ENCODE assay signal across 27 cellular contexts in genomic region chr1:99643021-99643779, GRCh38. TPM values are rescaled to one million over a fixed set of nuclear protein-coding genes. Genes with fewer than 3 reads are reported as not detected.
DNase-seq lines count a peak whose midpoint lies in the region; ATAC-seq, FAIRE-seq and TF ChIP-seq lines count a peak whose summit lies in the region.
"Had no signal": no experiment of that assay in that cellular context is flagged by ENCODE, and none has a peak within 500 bp of the region (broad histone marks: within the 10 kb centered on the region; RNA-seq: fewer than 3 reads in every experiment).

No MANE protein-coding gene starts in this region.

- H3K14ac ChIP-seq in mesenchymal stem cell (ENCODE audit: low read length in 2 of 2), result no peak overlapping the region

- H3F3A ChIP-seq in GM23248 (ENCODE audit: insufficient read depth), result 0 out of 2 replicates have a peak, but pooled peaks cover 7% of the 10 kb centered on the region

- H3K9me3 ChIP-seq in GM23248 (ENCODE audit: low read depth) (no peaks in the 10 kb centered on the region), K562 (replicated peaks; ENCODE audit: control insufficient read depth, insufficient read depth, low read depth, low read length) (no peaks in the 10 kb centered on the region), mesenchymal stem cell (ENCODE audit: control insufficient read depth, low read length) (no peaks in the 10 kb centered on the region)
- H3K9me3 ChIP-seq: A549, esophagus muscularis mucosa, gastroesophageal sphincter, SK-N-SH, suprapubic skin had no signal

- peaks cover 38% of the 10 kb centered on the region for H3K4me1 ChIP-seq in GM23248 (ENCODE audit: insufficient read depth)
- H3K4me1 ChIP-seq in K562 (replicated peaks in 1 of 2; ENCODE audit: control insufficient read depth in 2 of 2, insufficient read depth in 2 of 2, low read length in 2 of 2), result peaks cover 10 to 42% of the 10 kb centered on the region in 2 experiments; a peak in 4 of 5 replicates
- H3K4me1 ChIP-seq in mesenchymal stem cell (ENCODE audit: control insufficient read depth, insufficient read depth, low read depth, low read length), result peaks cover 6% of the 10 kb centered on the region

- no peak overlapping the region for H3K18ac ChIP-seq in mesenchymal stem cell (ENCODE audit: low read depth in 1 of 2, low read length in 2 of 2)

- H3K9me2 ChIP-seq in GM23248 (ENCODE audit: insufficient read depth), result no peaks in the 10 kb centered on the region
- H3K9me2 ChIP-seq: SK-N-SH had no signal

- H3K79me2 ChIP-seq in GM23248 (ENCODE audit: insufficient read depth) (no peaks in the 10 kb centered on the region), K562 (ENCODE audit: control insufficient read depth, insufficient read depth, low read length) (no peaks in the 10 kb centered on the region; the same call in 2 of the 3 replicates)

- H4K20me1 ChIP-seq in GM23248 (ENCODE audit: insufficient read depth), result no peaks in the 10 kb centered on the region
- H4K20me1 ChIP-seq in K562 (replicated peaks; ENCODE audit: control insufficient read depth, insufficient read depth, low read length), result no peaks in the 10 kb centered on the region

- no peak for ATAC-seq in K562
- no peak for ATAC-seq in HG02885 (IDR thresholded peaks at IDR 0.05; ENCODE audit: poor library complexity, unreplicated experiment)
- ATAC-seq: A549; gastroesophageal sphincter; left colon; Right ventricle myocardium inferior; stimulated activated effector memory CD8-positive, alpha-beta T cell treated with anti-CD3 and anti-CD28 coated beads, Interleukin-12 subunit alpha, Interleukin-12 subunit beta, amount 100 ng/mL, for 72 hours had no signal

- no peaks in the 10 kb centered on the region for H3K36me3 ChIP-seq in GM23248 (ENCODE audit: low read depth)
- no peaks in the 10 kb centered on the region for H3K36me3 ChIP-seq in K562 (ENCODE audit: control insufficient read depth, insufficient read depth, low read length)
- no peaks in the 10 kb centered on the region for H3K36me3 ChIP-seq in mesenchymal stem cell (ENCODE audit: control insufficient read depth in 1 of 2, insufficient read depth in 2 of 2, low read depth in 1 of 2, low read length in 2 of 2)
- no peaks in the 10 kb centered on the region for H3K36me3 ChIP-seq in H7 (replicated peaks; ENCODE audit: control insufficient read depth, insufficient read depth, low read length)
- H3K36me3 ChIP-seq: esophagus muscularis mucosa, gastroesophageal sphincter, suprapubic skin had no signal

- FAIRE-seq in K562 (lab: Jason Lieb, UNC), result no peak
- FAIRE-seq: A549 had no signal

- H2BK120ac ChIP-seq in mesenchymal stem cell (ENCODE audit: low read depth, low read length), result no peak overlapping the region

- H3K79me1 ChIP-seq in mesenchymal stem cell (replicated peaks; ENCODE audit: low read length, poor library complexity, severe bottlenecking), result no peaks in the 10 kb centered on the region

- H3K27ac ChIP-seq in GM23248 (0 out of 2 replicates have a peak overlapping the region, but pooled peaks have one; percentile 8), K562 (ENCODE audit: extremely low read depth, low read depth, low read length) (no peak overlapping the region), mesenchymal stem cell (ENCODE audit: low read length, poor library complexity, severe bottlenecking) (no peak overlapping the region)

- H2AFZ ChIP-seq in GM23248, result no peak overlapping the region
- no peak overlapping the region for H2AFZ ChIP-seq in K562 (ENCODE audit: low read depth, low read length)
- H2AFZ ChIP-seq in mesenchymal stem cell (ENCODE audit: low read depth, low read length), result no peak overlapping the region

- no peak overlapping the region for H3K4me2 ChIP-seq in GM23248 (ENCODE audit: unreplicated experiment)
- no peak overlapping the region for H3K4me2 ChIP-seq in K562 (ENCODE audit: insufficient read depth, low read length)
- no peak overlapping the region for H3K4me2 ChIP-seq in mesenchymal stem cell (ENCODE audit: low read length, poor library complexity, severe bottlenecking)
- H3K4me2 ChIP-seq: A549, SK-N-SH had no signal

- no peak for TF ChIP-seq POLR2A in K562 (conservative IDR thresholded peaks at IDR 0.05)

- no peak for TF ChIP-seq RAD21 in K562 (CRISPR knock-in tag; conservative IDR thresholded peaks at IDR 0.05 in 1 of 2, IDR thresholded peaks at IDR 0.05 in 1 of 2)

- no peak for TF ChIP-seq EP300 in K562 (IDR thresholded peaks at IDR 0.05; ENCODE audit: low read length)

- H3K4ac ChIP-seq in mesenchymal stem cell (ENCODE audit: low read depth in 1 of 2, low read length in 2 of 2), result peak overlapping the region in 1 of 2 experiments; percentile 26

- no peak overlapping the region for H2BK15ac ChIP-seq in mesenchymal stem cell (ENCODE audit: low read depth, poor library complexity, severe bottlenecking)

- CTCF ChIA-PET in K562 (lab: Yijun Ruan, JAX; ENCODE audit: low intra/inter-chr PET ratio), result no interaction called here

- H2AK5ac ChIP-seq in mesenchymal stem cell (ENCODE audit: low read length, severe bottlenecking), result no peak overlapping the region

- no peak overlapping the region for H4K8ac ChIP-seq in mesenchymal stem cell (ENCODE audit: low read length)

- in situ Hi-C loops in GM23248 (cut with MboI), result no loop called here
- in situ Hi-C loops in K562 (cut with MboI), result no loop called here
- in situ Hi-C loops in KBM-7 (cut with MboI; ENCODE audit: low pct_unique_long_range_greater_than_20kb, low sequenced_read_pairs), result no loop called here

- peak; percentile 54 for DNase-seq in AG08395 (ENCODE audit: low spot score)
- DNase-seq in GM23248, result peak; percentile 66
- DNase-seq in K562 (ENCODE audit: extremely low read depth in 1 of 4, low spot score in 3 of 4), result no peak
- peak; percentile 43 for DNase-seq in mesenchymal stem cell
- no peak for DNase-seq in H7
- DNase-seq in COLO829 (ENCODE audit: low spot score), result no peak
- DNase-seq in KBM-7, result no peak
- DNase-seq: activated gamma-delta T cell treated with Interleukin-2 at 50 U/mL for 16 hours; activated naive CD8-positive, alpha-beta T cell treated with anti-CD3 and anti-CD28 coated beads, Interleukin-2, amount 10 ng/mL, durations not matched to agents 7 days and 5 days; activated T-cell treated with anti-CD3 and anti-CD28 coated beads, Interleukin-2, amount 50 U/mL, for 48 hours; CD8-positive, alpha-beta memory T cell; DMS 273 treated with DMSO at 0.1 percent for 48 hours; hippocampal formation; left colon; NCI-H1105; NCI-H2029 treated with DMSO at 0.1 percent for 48 hours; nephron progenitor cell; SK-N-SH had no signal

- intact Hi-C loops in K562 (cut with micrococcal nuclease), result no loop called here

- H2BK12ac ChIP-seq in mesenchymal stem cell (ENCODE audit: low read length in 2 of 2), result peak overlapping the region in 1 of 2 experiments; percentile 24

- POLR2A ChIA-PET in K562 (lab: Yijun Ruan, JAX), result interaction anchor here (0.6 to 1.3 kb wide), 2 partner anchors 11 to 772 kb away, joined by 3 read pairs; no protein-coding TSS in a partner anchor

- H3K4me3 ChIP-seq in GM23248, result no peak overlapping the region
- H3K4me3 ChIP-seq in K562, result no peak overlapping the region
- no peak overlapping the region for H3K4me3 ChIP-seq in mesenchymal stem cell (ENCODE audit: insufficient read depth in 1 of 2, low read depth in 1 of 2, low read length in 2 of 2)
- H3K4me3 ChIP-seq in H7 (ENCODE audit: insufficient read depth, low read depth, low read length), result no peak overlapping the region
- H3K4me3 ChIP-seq: A549, esophagus muscularis mucosa, gastroesophageal sphincter, suprapubic skin had no signal

- H2BK5ac ChIP-seq in mesenchymal stem cell (ENCODE audit: low read depth, low read length, poor library complexity, severe bottlenecking), result no peak overlapping the region

- no peaks in the 10 kb centered on the region for H3K9me1 ChIP-seq in K562 (ENCODE audit: control insufficient read depth, insufficient read depth, low read length)

- no peak for TF ChIP-seq CTCF in K562 (IDR thresholded peaks at IDR 0.05 in 2 of 3, conservative IDR thresholded peaks at IDR 0.05 in 1 of 3; ENCODE audit: insufficient read depth in 2 of 3, low read depth in 1 of 3, low read length in 3 of 3)

- H3K27me3 ChIP-seq in GM23248 (replicated peaks; ENCODE audit: insufficient read depth) (no peaks in the 10 kb centered on the region), K562 (ENCODE audit: control insufficient read depth in 2 of 2, insufficient read depth in 2 of 2, low read length in 2 of 2) (no peaks in the 10 kb centered on the region), mesenchymal stem cell (ENCODE audit: control insufficient read depth in 1 of 2, insufficient read depth in 1 of 2, low read length in 2 of 2) (no peaks in the 10 kb centered on the region), H7 (ENCODE audit: control insufficient read depth, insufficient read depth, low read length) (no peaks in the 10 kb centered on the region)
- H3K27me3 ChIP-seq: esophagus muscularis mucosa, gastroesophageal sphincter, suprapubic skin had no signal

- no peak overlapping the region for H3K23ac ChIP-seq in mesenchymal stem cell (ENCODE audit: low read length in 2 of 2)

- H3K9ac ChIP-seq in GM23248 (no peak overlapping the region), K562 (ENCODE audit: insufficient read depth in 1 of 2, low read depth in 2 of 2, low read length in 2 of 2) (no peak overlapping the region), mesenchymal stem cell (ENCODE audit: low read length) (no peak overlapping the region)
- H3K9ac ChIP-seq: SK-N-SH had no signal

- 90 to 94% methylated on average over 1 of the region's 1 CpG for WGBS in GM23248 (ENCODE audit: low coverage in 1 of 2, low lambda C conversion rate in 2 of 2, missing lambda C conversion rate in 2 of 2), 2 experiments
- 65% methylated on average over 1 of the region's 1 CpG for WGBS in K562 (ENCODE audit: insufficient coverage, low coverage, missing lambda C conversion rate)
- 96% methylated on average over 1 of the region's 1 CpG for WGBS in mesenchymal stem cell

- no TSS peak for BruUV-seq in K562 (replicated peaks; lab: Mats Ljungman, UMichigan)

- no peak overlapping the region for H4K91ac ChIP-seq in mesenchymal stem cell (ENCODE audit: low read length)

RNA-seq across cellular contexts. Expression of gene PALMD, which starts 2.7 kb away (rescaled TPM):
- total RNA-seq in GM23248 (2014; rRNA removed; shearing (Covaris generic)), result 0.11 TPM in 1 of 2 replicates, not detected in the other
- polyA plus RNA-seq in GM23248 (2016; fragmentation: Nextera tagmentation; extraction: Ambion mirVana) (0.09 and 0.10 TPM in 2 replicates), K562 (2011; rRNA removed) (0.19 and 3.3 TPM in 2 replicates), K562 (2014; fragmentation: Illumina TruSeq; extraction: Trizol) (7.9 and 12.2 TPM in 2 replicates), K562 (2014; fragmentation: Nextera tagmentation; extraction: Ambion mirVana) (1 to 10 TPM; 2.7 to 6.5 TPM), K562 (2014; rRNA removed) (4.5 and 4.9 TPM in 2 replicates)
- 1.6 and 2.4 TPM in 2 replicates for total RNA-seq in K562 (2011; cell fraction: chromatin; rRNA removed; ENCODE audit: low replicate concordance)
- 0.67 and 1.2 TPM in 2 replicates for total RNA-seq in K562 (2011; cell fraction: nucleolus; rRNA removed)
- total RNA-seq in K562 (2011; cell fraction: nucleoplasm; rRNA removed), result 1.6 and 4.3 TPM in 2 replicates
- total RNA-seq in K562 (2014; rRNA removed) (5.4 and 5.7 TPM in 2 replicates), K562 (2014; rRNA removed; fragmentation: Illumina TruSeq; extraction: Trizol) (8.4 and 8.6 TPM in 2 replicates), K562 (2015; rRNA removed; fragmentation: Illumina TruSeq; extraction: Trizol) (12.1 and 13.5 TPM in 2 replicates), K562 (2021) (3.5 and 4.0 TPM in 2 replicates)
- 0.06 and 0.76 TPM in 2 replicates for polyA plus RNA-seq in K562 (2011; cell fraction: cytosol; rRNA removed)
- 0.20 and 2.5 TPM in 2 replicates for polyA plus RNA-seq in K562 (2011; cell fraction: nucleus; rRNA removed)
- 3.8 and 4.5 TPM in 2 replicates for polyA plus RNA-seq in K562 (2012)
- polyA minus RNA-seq in K562 (2011; rRNA and poly(A)+ RNA removed), result 0.24 and 3.3 TPM in 2 replicates
- 2.2 TPM in 1 of 2 replicates, not detected in the other for polyA minus RNA-seq in K562 (2011; cell fraction: cytosol; rRNA and poly(A)+ RNA removed)
- polyA minus RNA-seq in K562 (2011; cell fraction: nucleus; rRNA and poly(A)+ RNA removed), result 0.56 and 1.8 TPM in 2 replicates
- 0.88 TPM for polyA plus RNA-seq in mesenchymal stem cell (2013, experiment 1 of 2)
- polyA plus RNA-seq in mesenchymal stem cell (2013, experiment 2 of 2), result 0.81 TPM
- total RNA-seq in H7 (2014; rRNA removed; shearing (Covaris generic)), result not detected in 2 replicates
- total RNA-seq: activated naive CD8-positive, alpha-beta T cell treated with anti-CD3 and anti-CD28 coated beads, Interleukin-2, amount 10 ng/mL, durations not matched to agents 7 days and 5 days; CD8-positive, alpha-beta memory T cell; T-helper 1 cell treated with Interleukin-12 subunit alpha and Interleukin-12 subunit beta and Interleukin-4 antibody, amounts not matched to agents 30 ng/mL and 1 ng/mL, for 36 hours had no signal
- polyA plus RNA-seq: CD8-positive, alpha-beta memory T cell; IgD-negative memory B cell had no signal

Comparison
In these comparisons a context has a peak if more than half of its experiments do, and no peak if none do; other contexts are left out.
1. DNase-seq: peak in AG08395 (single experiment), GM23248 (single experiment) and mesenchymal stem cell (single experiment); none in K562 (0 of 4), H7 (single experiment), COLO829 (single experiment) and KBM-7 (single experiment).